Comparison of ENCODE assay signal across 11 cellular contexts in genomic region chr1:59013928-59014279, GRCh38.
DNase-seq lines count a peak whose midpoint lies in the region; ATAC-seq and TF ChIP-seq lines count a peak whose summit lies in the region.
"Had no signal": no experiment of that assay in that cellular context is flagged by ENCODE, and none has a peak within 500 bp of the region (broad histone marks: within the 10 kb centered on the region; RNA-seq: fewer than 3 reads in every experiment).

No MANE protein-coding gene starts in this region.

- POLR2A ChIA-PET in WTC11 (lab: Charles Lee), result no interaction called here
- POLR2A ChIA-PET in activated CD4-positive, alpha-beta memory T cell treated with anti-CD3 and anti-CD28 coated beads, Interleukin-2, amount 10 ng/mL, durations not matched to agents 7 days and 5 days (lab: Charles Lee), result no interaction called here

- ATAC-seq in WTC11 (no peak), gastroesophageal sphincter (no peak), psoas muscle (no peak), GM21529 (IDR thresholded peaks at IDR 0.05; ENCODE audit: unreplicated experiment) (no peak), HG03139 (IDR thresholded peaks at IDR 0.05; ENCODE audit: unreplicated experiment) (no peak)

- no peak for DNase-seq in GM06990 (ENCODE audit: extremely low read depth, insufficient read length)
- DNase-seq in WTC11 (ENCODE audit: low spot score), result no peak
- DNase-seq in psoas muscle, result no peak
- DNase-seq in activated CD4-positive, alpha-beta memory T cell treated with anti-CD3 and anti-CD28 coated beads, Interleukin-2, amount 10 ng/mL, durations not matched to agents 7 days and 5 days, result no peak
- DNase-seq in UCSD-AML1 (lab: John Stamatoyannopoulos, UW; ENCODE audit: unreplicated experiment), result no peak
- DNase-seq: BE2C; stimulated activated CD4-positive, alpha-beta T cell treated with anti-CD3 and anti-CD28 coated beads, Interleukin-4, amount 100 ng/mL, for 1 hour had no signal

- H3K36me3 ChIP-seq in GM06990 (ENCODE audit: control insufficient read depth, insufficient read depth, low read length), result no peaks in the 10 kb centered on the region
- H3K36me3 ChIP-seq in gastroesophageal sphincter, result no peaks in the 10 kb centered on the region
- H3K36me3 ChIP-seq in psoas muscle (ENCODE audit: insufficient read depth in 1 of 2, low read depth in 1 of 2), result no peaks in the 10 kb centered on the region
- H3K36me3 ChIP-seq: BE2C had no signal

- WGBS in gastroesophageal sphincter (ENCODE audit: low coverage in 1 of 2), 2 donors, result 3 to 8% methylated on average over 2 to 3 of the region's 3 CpGs
- WGBS in psoas muscle, 3 donors, result 17 to 34% (median 26%) methylated on average over 3 of the region's 3 CpGs

- H3K27me3 ChIP-seq in GM06990 (replicated peaks; ENCODE audit: control insufficient read depth, insufficient read depth, low read length), result no peaks in the 10 kb centered on the region
- no peaks in the 10 kb centered on the region for H3K27me3 ChIP-seq in gastroesophageal sphincter
- H3K27me3 ChIP-seq in psoas muscle (ENCODE audit: insufficient read depth in 3 of 3, low read length in 2 of 3), result no peaks in the 10 kb centered on the region
- H3K27me3 ChIP-seq: BE2C had no signal

- CTCF ChIA-PET in WTC11 (lab: Charles Lee), result interaction anchor here (0.6 to 1.3 kb wide), 3 partner anchors 17 to 172 kb away, joined by 3 to 6 read pairs (median 3); no protein-coding TSS in a partner anchor
- CTCF ChIA-PET in activated CD4-positive, alpha-beta memory T cell treated with anti-CD3 and anti-CD28 coated beads, Interleukin-2, amount 10 ng/mL, durations not matched to agents 7 days and 5 days (lab: Charles Lee), result interaction anchor here (0.9 kb wide), 1 partner anchor 33 kb away, joined by 3 read pairs; no protein-coding TSS in a partner anchor

- peak overlapping the region; percentile 98 for H3K27ac Mint-ChIP-seq in WTC11
- H3K27ac Mint-ChIP-seq in activated CD4-positive, alpha-beta memory T cell treated with anti-CD3 and anti-CD28 coated beads, Interleukin-2, amount 10 ng/mL, durations not matched to agents 7 days and 5 days, result no peak overlapping the region

- peaks cover 49% of the 10 kb centered on the region for H3K4me1 Mint-ChIP-seq in WTC11
- H3K4me1 Mint-ChIP-seq in activated CD4-positive, alpha-beta memory T cell treated with anti-CD3 and anti-CD28 coated beads, Interleukin-2, amount 10 ng/mL, durations not matched to agents 7 days and 5 days, result peaks cover 34% of the 10 kb centered on the region

- H3K27ac ChIP-seq in gastroesophageal sphincter (peak overlapping the region; percentile 62 to 85 (median 82)), psoas muscle (peak overlapping the region; percentile 83)

- H3K9me3 ChIP-seq in gastroesophageal sphincter, result no peaks in the 10 kb centered on the region
- no peaks in the 10 kb centered on the region for H3K9me3 ChIP-seq in psoas muscle
- H3K9me3 ChIP-seq: BE2C had no signal

- H3K36me3 Mint-ChIP-seq in WTC11, result peaks cover 12% of the 10 kb centered on the region
- H3K36me3 Mint-ChIP-seq in activated CD4-positive, alpha-beta memory T cell treated with anti-CD3 and anti-CD28 coated beads, Interleukin-2, amount 10 ng/mL, durations not matched to agents 7 days and 5 days (ENCODE audit: low read depth), result no peaks in the 10 kb centered on the region

- peak overlapping the region; percentile 21; the same call in 1 of the 2 replicates for H3K4me3 Mint-ChIP-seq in WTC11
- no peak overlapping the region for H3K4me3 Mint-ChIP-seq in activated CD4-positive, alpha-beta memory T cell treated with anti-CD3 and anti-CD28 coated beads, Interleukin-2, amount 10 ng/mL, durations not matched to agents 7 days and 5 days

- TF ChIP-seq CTCF in GM06990 (IDR thresholded peaks at IDR 0.05; ENCODE audit: insufficient read depth, low read length, poor library complexity, severe bottlenecking), result no peak
- TF ChIP-seq CTCF in WTC11 (IDR thresholded peaks at IDR 0.05), result no peak
- no peak for TF ChIP-seq CTCF in gastroesophageal sphincter (IDR thresholded peaks at IDR 0.05)
- TF ChIP-seq CTCF in psoas muscle (IDR thresholded peaks at IDR 0.05), result no peak

- H3K4me3 ChIP-seq in GM06990 (replicated peaks; ENCODE audit: low read depth, low read length), result peak overlapping the region; percentile 43; the same call in 1 of the 2 replicates
- peak overlapping the region in 1 of 2 donors; percentile 19 for H3K4me3 ChIP-seq in gastroesophageal sphincter
- peak overlapping the region; percentile 53 for H3K4me3 ChIP-seq in psoas muscle
- H3K4me3 ChIP-seq: lung had no signal

- H3K9me3 Mint-ChIP-seq in WTC11, result peaks cover 11% of the 10 kb centered on the region
- H3K9me3 Mint-ChIP-seq in activated CD4-positive, alpha-beta memory T cell treated with anti-CD3 and anti-CD28 coated beads, Interleukin-2, amount 10 ng/mL, durations not matched to agents 7 days and 5 days, result no peaks in the 10 kb centered on the region

- no peak for TF ChIP-seq EP300 in gastroesophageal sphincter (IDR thresholded peaks at IDR 0.05)

- TF ChIP-seq POLR2A in gastroesophageal sphincter (IDR thresholded peaks at IDR 0.05), result no peak

- H3K4me1 ChIP-seq in gastroesophageal sphincter (peaks cover 0 to 23% (median 10%) of the 10 kb centered on the region in 3 donors), psoas muscle (peaks cover 27% of the 10 kb centered on the region)
- H3K4me1 ChIP-seq: BE2C had no signal

- peaks cover 15% of the 10 kb centered on the region for H3K27me3 Mint-ChIP-seq in WTC11 (ENCODE audit: low read depth)
- peaks cover 6% of the 10 kb centered on the region for H3K27me3 Mint-ChIP-seq in activated CD4-positive, alpha-beta memory T cell treated with anti-CD3 and anti-CD28 coated beads, Interleukin-2, amount 10 ng/mL, durations not matched to agents 7 days and 5 days

- intact Hi-C loops in psoas muscle (cut with DNase I), result no loop called here

TF ChIP-seq in WTC11, 78 proteins besides CTCF, POLR2A, EP300 and RAD21 (continues in another document):
- TF ChIP-seq SOX15 (CRISPR knock-in tag; IDR thresholded peaks at IDR 0.05) (no peak), E2F5 (CRISPR knock-in tag; IDR thresholded peaks at IDR 0.05) (no peak), ESRRA (CRISPR knock-in tag; IDR thresholded peaks at IDR 0.05; ENCODE audit: borderline replicate concordance) (no peak), JUN (CRISPR knock-in tag; IDR thresholded peaks at IDR 0.05) (no peak), USF1 (CRISPR knock-in tag; IDR thresholded peaks at IDR 0.05) (no peak), GTF2I (CRISPR knock-in tag; conservative IDR thresholded peaks at IDR 0.05) (no peak), OVOL2 (CRISPR knock-in tag; IDR thresholded peaks at IDR 0.05; ENCODE audit: borderline replicate concordance) (no peak)
- TF ChIP-seq, protein P1, sequence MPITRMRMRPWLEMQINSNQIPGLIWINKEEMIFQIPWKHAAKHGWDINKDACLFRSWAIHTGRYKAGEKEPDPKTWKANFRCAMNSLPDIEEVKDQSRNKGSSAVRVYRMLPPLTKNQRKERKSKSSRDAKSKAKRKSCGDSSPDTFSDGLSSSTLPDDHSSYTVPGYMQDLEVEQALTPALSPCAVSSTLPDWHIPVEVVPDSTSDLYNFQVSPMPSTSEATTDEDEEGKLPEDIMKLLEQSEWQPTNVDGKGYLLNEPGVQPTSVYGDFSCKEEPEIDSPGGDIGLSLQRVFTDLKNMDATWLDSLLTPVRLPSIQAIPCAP (CRISPR knock-in tag; IDR thresholded peaks at IDR 0.05), result no peak
- TF ChIP-seq, protein P2, sequence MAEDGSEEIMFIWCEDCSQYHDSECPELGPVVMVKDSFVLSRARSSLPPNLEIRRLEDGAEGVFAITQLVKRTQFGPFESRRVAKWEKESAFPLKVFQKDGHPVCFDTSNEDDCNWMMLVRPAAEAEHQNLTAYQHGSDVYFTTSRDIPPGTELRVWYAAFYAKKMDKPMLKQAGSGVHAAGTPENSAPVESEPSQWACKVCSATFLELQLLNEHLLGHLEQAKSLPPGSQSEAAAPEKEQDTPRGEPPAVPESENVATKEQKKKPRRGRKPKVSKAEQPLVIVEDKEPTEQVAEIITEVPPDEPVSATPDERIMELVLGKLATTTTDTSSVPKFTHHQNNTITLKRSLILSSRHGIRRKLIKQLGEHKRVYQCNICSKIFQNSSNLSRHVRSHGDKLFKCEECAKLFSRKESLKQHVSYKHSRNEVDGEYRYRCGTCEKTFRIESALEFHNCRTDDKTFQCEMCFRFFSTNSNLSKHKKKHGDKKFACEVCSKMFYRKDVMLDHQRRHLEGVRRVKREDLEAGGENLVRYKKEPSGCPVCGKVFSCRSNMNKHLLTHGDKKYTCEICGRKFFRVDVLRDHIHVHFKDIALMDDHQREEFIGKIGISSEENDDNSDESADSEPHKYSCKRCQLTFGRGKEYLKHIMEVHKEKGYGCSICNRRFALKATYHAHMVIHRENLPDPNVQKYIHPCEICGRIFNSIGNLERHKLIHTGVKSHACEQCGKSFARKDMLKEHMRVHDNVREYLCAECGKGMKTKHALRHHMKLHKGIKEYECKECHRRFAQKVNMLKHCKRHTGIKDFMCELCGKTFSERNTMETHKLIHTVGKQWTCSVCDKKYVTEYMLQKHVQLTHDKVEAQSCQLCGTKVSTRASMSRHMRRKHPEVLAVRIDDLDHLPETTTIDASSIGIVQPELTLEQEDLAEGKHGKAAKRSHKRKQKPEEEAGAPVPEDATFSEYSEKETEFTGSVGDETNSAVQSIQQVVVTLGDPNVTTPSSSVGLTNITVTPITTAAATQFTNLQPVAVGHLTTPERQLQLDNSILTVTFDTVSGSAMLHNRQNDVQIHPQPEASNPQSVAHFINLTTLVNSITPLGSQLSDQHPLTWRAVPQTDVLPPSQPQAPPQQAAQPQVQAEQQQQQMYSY (CRISPR knock-in tag; IDR thresholded peaks at IDR 0.05), result no peak
